In the genomic region with DNA sequence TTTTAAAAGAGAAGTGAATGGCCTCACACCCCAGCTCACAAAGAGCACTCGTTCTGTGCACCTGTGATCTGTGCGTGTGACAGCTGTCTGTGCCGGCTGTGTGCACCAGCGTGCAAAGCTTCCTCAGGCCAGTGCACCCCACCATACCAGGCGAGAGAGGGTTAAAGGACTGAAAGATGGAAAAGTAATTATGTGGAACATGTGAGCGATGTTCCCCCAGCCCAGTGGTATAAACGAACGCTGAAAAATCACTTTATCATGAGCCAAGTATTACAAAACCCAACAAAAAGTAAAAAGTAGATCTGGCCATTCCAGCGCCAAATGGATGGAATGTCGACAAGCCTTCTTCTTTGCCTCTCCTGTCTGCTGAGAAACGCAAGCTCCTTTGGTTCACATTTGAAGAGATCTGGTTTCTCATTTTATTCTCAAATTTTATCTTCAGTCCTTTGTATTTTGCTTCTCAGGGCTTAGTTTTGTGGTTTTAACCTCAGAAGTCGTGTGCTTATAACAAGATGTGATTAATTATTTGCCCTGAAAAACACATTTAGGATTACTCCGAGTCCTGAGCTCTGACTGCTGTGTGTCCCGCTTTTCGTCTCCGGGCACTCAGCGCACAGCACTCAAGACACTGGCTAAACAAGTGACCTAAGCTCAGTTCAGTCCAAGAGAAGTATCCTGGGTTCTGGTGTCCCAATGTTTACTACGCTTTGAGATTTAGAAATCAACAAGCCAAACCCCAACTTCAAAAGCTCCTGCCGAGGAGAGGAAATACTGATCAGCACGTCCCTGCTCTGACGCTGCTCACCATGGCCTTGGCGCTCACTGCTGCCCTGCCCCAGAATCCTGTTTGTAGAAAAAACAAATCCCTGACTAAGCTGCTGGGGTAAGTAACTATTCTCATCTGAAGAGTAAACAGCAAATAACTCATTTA, we compare ENCODE assay signal across 1 cellular context.
TF ChIP-seq lines count a peak whose summit lies in the region.

No MANE protein-coding gene starts in this region.

TF ChIP-seq in HepG2, 621 proteins besides CTCF, POLR2A, EP300 and RAD21 (continued from another document and continues in another):
- TF ChIP-seq, protein P1, sequence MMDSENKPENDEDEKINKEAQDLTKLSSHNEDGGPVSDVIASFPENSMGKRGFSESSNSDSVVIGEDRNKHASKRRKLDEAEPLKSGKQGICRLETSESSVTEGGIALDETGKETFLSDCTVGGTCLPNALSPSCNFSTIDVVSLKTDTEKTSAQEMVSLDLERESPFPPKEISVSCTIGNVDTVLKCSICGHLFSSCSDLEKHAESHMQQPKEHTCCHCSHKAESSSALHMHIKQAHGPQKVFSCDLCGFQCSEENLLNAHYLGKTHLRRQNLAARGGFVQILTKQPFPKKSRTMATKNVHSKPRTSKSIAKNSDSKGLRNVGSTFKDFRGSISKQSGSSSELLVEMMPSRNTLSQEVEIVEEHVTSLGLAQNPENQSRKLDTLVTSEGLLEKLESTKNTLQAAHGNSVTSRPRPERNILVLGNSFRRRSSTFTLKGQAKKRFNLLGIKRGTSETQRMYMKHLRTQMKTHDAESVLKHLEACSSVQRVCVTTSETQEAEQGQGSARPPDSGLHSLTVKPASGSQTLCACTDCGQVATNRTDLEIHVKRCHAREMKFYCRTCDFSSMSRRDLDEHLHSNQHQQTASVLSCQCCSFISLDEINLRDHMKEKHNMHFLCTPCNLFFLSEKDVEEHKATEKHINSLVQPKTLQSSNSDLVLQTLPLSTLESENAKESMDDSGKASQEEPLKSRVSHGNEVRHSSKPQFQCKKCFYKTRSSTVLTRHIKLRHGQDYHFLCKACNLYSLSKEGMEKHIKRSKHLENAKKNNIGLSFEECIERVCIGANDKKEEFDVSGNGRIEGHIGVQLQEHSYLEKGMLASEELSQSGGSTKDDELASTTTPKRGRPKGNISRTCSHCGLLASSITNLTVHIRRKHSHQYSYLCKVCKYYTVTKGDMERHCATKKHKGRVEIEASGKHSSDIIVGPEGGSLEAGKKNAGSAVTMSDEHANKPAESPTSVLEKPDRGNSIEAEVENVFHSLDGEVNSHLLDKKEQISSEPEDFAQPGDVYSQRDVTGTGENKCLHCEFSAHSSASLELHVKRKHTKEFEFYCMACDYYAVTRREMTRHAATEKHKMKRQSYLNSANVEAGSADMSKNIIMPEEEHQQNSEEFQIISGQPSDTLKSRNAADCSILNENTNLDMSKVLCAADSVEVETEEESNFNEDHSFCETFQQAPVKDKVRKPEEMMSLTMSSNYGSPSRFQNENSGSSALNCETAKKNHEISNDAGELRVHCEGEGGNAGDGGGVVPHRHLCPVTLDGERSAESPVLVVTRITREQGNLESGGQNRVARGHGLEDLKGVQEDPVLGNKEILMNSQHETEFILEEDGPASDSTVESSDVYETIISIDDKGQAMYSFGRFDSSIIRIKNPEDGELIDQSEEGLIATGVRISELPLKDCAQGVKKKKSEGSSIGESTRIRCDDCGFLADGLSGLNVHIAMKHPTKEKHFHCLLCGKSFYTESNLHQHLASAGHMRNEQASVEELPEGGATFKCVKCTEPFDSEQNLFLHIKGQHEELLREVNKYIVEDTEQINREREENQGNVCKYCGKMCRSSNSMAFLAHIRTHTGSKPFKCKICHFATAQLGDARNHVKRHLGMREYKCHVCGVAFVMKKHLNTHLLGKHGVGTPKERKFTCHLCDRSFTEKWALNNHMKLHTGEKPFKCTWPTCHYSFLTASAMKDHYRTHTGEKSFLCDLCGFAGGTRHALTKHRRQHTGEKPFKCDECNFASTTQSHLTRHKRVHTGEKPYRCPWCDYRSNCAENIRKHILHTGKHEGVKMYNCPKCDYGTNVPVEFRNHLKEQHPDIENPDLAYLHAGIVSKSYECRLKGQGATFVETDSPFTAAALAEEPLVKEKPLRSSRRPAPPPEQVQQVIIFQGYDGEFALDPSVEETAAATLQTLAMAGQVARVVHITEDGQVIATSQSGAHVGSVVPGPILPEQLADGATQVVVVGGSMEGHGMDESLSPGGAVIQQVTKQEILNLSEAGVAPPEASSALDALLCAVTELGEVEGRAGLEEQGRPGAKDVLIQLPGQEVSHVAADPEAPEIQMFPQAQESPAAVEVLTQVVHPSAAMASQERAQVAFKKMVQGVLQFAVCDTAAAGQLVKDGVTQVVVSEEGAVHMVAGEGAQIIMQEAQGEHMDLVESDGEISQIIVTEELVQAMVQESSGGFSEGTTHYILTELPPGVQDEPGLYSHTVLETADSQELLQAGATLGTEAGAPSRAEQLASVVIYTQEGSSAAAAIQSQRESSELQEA (CRISPR knock-in tag; IDR thresholded peaks at IDR 0.05; ENCODE audit: not compliant biosample characterization) = no peak
- TF ChIP-seq ZNF510 (CRISPR knock-in tag; IDR thresholded peaks at IDR 0.05; ENCODE audit: low read depth) (no peak), ZSCAN20 (CRISPR knock-in tag; IDR thresholded peaks at IDR 0.05; ENCODE audit: borderline replicate concordance) (no peak), ZNF496 (CRISPR knock-in tag; IDR thresholded peaks at IDR 0.05; ENCODE audit: insufficient replicate concordance) (no peak), KLF11 (CRISPR knock-in tag; IDR thresholded peaks at IDR 0.05) (no peak), FOSL1 (CRISPR knock-in tag; IDR thresholded peaks at IDR 0.05; ENCODE audit: borderline replicate concordance) (no peak), TBX2 (CRISPR knock-in tag; IDR thresholded peaks at IDR 0.05; ENCODE audit: borderline replicate concordance) (peak; percentile 74; the same call in 1 of the 2 replicates), SMAD1 (CRISPR knock-in tag; IDR thresholded peaks at IDR 0.05; ENCODE audit: borderline replicate concordance, low read depth) (no peak), ZNF205 (CRISPR knock-in tag; IDR thresholded peaks at IDR 0.05) (peak; percentile 66; the same call in 1 of the 2 replicates), ZIK1 (CRISPR knock-in tag; IDR thresholded peaks at IDR 0.05; ENCODE audit: borderline replicate concordance, low read depth) (no peak), CENPT (CRISPR knock-in tag; IDR thresholded peaks at IDR 0.05; ENCODE audit: low read depth) (no peak), KDM3A (CRISPR knock-in tag; IDR thresholded peaks at IDR 0.05; ENCODE audit: low read depth) (no peak)
- TF ChIP-seq, protein P2, sequence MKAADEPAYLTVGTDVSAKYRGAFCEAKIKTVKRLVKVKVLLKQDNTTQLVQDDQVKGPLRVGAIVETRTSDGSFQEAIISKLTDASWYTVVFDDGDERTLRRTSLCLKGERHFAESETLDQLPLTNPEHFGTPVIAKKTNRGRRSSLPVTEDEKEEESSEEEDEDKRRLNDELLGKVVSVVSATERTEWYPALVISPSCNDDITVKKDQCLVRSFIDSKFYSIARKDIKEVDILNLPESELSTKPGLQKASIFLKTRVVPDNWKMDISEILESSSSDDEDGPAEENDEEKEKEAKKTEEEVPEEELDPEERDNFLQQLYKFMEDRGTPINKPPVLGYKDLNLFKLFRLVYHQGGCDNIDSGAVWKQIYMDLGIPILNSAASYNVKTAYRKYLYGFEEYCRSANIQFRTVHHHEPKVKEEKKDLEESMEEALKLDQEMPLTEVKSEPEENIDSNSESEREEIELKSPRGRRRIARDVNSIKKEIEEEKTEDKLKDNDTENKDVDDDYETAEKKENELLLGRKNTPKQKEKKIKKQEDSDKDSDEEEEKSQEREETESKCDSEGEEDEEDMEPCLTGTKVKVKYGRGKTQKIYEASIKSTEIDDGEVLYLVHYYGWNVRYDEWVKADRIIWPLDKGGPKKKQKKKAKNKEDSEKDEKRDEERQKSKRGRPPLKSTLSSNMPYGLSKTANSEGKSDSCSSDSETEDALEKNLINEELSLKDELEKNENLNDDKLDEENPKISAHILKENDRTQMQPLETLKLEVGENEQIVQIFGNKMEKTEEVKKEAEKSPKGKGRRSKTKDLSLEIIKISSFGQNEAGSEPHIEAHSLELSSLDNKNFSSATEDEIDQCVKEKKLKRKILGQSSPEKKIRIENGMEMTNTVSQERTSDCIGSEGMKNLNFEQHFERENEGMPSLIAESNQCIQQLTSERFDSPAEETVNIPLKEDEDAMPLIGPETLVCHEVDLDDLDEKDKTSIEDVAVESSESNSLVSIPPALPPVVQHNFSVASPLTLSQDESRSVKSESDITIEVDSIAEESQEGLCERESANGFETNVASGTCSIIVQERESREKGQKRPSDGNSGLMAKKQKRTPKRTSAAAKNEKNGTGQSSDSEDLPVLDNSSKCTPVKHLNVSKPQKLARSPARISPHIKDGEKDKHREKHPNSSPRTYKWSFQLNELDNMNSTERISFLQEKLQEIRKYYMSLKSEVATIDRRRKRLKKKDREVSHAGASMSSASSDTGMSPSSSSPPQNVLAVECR (CRISPR knock-in tag; IDR thresholded peaks at IDR 0.05; ENCODE audit: borderline replicate concordance) = peak; percentile 29; the same call in 1 of the 2 replicates
- TF ChIP-seq, protein P3, sequence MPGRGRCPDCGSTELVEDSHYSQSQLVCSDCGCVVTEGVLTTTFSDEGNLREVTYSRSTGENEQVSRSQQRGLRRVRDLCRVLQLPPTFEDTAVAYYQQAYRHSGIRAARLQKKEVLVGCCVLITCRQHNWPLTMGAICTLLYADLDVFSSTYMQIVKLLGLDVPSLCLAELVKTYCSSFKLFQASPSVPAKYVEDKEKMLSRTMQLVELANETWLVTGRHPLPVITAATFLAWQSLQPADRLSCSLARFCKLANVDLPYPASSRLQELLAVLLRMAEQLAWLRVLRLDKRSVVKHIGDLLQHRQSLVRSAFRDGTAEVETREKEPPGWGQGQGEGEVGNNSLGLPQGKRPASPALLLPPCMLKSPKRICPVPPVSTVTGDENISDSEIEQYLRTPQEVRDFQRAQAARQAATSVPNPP (CRISPR knock-in tag; IDR thresholded peaks at IDR 0.05) = no peak
- TF ChIP-seq, protein P4, sequence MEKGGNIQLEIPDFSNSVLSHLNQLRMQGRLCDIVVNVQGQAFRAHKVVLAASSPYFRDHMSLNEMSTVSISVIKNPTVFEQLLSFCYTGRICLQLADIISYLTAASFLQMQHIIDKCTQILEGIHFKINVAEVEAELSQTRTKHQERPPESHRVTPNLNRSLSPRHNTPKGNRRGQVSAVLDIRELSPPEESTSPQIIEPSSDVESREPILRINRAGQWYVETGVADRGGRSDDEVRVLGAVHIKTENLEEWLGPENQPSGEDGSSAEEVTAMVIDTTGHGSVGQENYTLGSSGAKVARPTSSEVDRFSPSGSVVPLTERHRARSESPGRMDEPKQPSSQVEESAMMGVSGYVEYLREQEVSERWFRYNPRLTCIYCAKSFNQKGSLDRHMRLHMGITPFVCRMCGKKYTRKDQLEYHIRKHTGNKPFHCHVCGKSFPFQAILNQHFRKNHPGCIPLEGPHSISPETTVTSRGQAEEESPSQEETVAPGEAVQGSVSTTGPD (CRISPR knock-in tag; IDR thresholded peaks at IDR 0.05) = no peak
- TF ChIP-seq, protein P5, sequence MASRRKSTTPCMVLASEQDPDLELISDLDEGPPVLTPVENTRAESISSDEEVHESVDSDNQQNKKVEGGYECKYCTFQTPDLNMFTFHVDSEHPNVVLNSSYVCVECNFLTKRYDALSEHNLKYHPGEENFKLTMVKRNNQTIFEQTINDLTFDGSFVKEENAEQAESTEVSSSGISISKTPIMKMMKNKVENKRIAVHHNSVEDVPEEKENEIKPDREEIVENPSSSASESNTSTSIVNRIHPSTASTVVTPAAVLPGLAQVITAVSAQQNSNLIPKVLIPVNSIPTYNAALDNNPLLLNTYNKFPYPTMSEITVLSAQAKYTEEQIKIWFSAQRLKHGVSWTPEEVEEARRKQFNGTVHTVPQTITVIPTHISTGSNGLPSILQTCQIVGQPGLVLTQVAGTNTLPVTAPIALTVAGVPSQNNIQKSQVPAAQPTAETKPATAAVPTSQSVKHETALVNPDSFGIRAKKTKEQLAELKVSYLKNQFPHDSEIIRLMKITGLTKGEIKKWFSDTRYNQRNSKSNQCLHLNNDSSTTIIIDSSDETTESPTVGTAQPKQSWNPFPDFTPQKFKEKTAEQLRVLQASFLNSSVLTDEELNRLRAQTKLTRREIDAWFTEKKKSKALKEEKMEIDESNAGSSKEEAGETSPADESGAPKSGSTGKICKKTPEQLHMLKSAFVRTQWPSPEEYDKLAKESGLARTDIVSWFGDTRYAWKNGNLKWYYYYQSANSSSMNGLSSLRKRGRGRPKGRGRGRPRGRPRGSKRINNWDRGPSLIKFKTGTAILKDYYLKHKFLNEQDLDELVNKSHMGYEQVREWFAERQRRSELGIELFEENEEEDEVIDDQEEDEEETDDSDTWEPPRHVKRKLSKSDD (CRISPR knock-in tag; IDR thresholded peaks at IDR 0.05; ENCODE audit: low read depth) = no peak
- TF ChIP-seq, protein P6, sequence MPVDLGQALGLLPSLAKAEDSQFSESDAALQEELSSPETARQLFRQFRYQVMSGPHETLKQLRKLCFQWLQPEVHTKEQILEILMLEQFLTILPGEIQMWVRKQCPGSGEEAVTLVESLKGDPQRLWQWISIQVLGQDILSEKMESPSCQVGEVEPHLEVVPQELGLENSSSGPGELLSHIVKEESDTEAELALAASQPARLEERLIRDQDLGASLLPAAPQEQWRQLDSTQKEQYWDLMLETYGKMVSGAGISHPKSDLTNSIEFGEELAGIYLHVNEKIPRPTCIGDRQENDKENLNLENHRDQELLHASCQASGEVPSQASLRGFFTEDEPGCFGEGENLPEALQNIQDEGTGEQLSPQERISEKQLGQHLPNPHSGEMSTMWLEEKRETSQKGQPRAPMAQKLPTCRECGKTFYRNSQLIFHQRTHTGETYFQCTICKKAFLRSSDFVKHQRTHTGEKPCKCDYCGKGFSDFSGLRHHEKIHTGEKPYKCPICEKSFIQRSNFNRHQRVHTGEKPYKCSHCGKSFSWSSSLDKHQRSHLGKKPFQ (CRISPR knock-in tag; IDR thresholded peaks at IDR 0.05; ENCODE audit: insufficient replicate concordance) = no peak
- TF ChIP-seq, protein P7, sequence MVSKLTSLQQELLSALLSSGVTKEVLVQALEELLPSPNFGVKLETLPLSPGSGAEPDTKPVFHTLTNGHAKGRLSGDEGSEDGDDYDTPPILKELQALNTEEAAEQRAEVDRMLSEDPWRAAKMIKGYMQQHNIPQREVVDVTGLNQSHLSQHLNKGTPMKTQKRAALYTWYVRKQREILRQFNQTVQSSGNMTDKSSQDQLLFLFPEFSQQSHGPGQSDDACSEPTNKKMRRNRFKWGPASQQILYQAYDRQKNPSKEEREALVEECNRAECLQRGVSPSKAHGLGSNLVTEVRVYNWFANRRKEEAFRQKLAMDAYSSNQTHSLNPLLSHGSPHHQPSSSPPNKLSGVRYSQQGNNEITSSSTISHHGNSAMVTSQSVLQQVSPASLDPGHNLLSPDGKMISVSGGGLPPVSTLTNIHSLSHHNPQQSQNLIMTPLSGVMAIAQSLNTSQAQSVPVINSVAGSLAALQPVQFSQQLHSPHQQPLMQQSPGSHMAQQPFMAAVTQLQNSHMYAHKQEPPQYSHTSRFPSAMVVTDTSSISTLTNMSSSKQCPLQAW (CRISPR knock-in tag; IDR thresholded peaks at IDR 0.05) = peak; percentile 78
- TF ChIP-seq, protein P8, sequence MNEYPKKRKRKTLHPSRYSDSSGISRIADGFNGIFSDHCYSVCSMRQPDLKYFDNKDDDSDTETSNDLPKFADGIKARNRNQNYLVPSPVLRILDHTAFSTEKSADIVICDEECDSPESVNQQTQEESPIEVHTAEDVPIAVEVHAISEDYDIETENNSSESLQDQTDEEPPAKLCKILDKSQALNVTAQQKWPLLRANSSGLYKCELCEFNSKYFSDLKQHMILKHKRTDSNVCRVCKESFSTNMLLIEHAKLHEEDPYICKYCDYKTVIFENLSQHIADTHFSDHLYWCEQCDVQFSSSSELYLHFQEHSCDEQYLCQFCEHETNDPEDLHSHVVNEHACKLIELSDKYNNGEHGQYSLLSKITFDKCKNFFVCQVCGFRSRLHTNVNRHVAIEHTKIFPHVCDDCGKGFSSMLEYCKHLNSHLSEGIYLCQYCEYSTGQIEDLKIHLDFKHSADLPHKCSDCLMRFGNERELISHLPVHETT (CRISPR knock-in tag; conservative IDR thresholded peaks at IDR 0.05) = no peak
- TF ChIP-seq, protein P9, sequence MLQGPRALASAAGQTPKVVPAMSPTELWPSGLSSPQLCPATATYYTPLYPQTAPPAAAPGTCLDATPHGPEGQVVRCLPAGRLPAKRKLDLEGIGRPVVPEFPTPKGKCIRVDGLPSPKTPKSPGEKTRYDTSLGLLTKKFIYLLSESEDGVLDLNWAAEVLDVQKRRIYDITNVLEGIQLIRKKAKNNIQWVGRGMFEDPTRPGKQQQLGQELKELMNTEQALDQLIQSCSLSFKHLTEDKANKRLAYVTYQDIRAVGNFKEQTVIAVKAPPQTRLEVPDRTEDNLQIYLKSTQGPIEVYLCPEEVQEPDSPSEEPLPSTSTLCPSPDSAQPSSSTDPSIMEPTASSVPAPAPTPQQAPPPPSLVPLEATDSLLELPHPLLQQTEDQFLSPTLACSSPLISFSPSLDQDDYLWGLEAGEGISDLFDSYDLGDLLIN (CRISPR knock-in tag; IDR thresholded peaks at IDR 0.05; ENCODE audit: borderline replicate concordance) = no peak
